41 cellular contexts compared by ENCODE assay signal in genomic region chr4:26947318-26947717, GRCh38.
"Had no signal": no experiment of that assay in that cellular context is flagged by ENCODE, and none has a peak within 500 bp of the region (broad histone marks: within the 10 kb centered on the region; RNA-seq: fewer than 3 reads in every experiment).

No MANE protein-coding gene starts in this region.

- ATAC-seq: activated CD4-positive, alpha-beta T cell treated with anti-CD3 and anti-CD28 coated beads for 36 hours; activated CD4-positive, CD25-positive, alpha-beta regulatory T cell treated with anti-CD3 and anti-CD28 coated beads, Interleukin-2, amount 50 U/mL, for 24 hours; activated CD8-positive, alpha-beta T cell treated with anti-CD3 and anti-CD28 coated beads, Interleukin-2, amount 10 ng/mL, durations not matched to agents 7 days and 5 days; activated naive CD4-positive, alpha-beta T cell treated with anti-CD3 and anti-CD28 coated beads, Interleukin-2, amount 50 U/mL, for 72 hours; activated T-cell treated with anti-CD3 and anti-CD28 coated beads, Interleukin-2, amount 50 U/mL, for 4 hours; activated T-cell treated with anti-CD3 and anti-CD28 coated beads, Interleukin-2, amount 50 U/mL, for 72 hours; activated T-helper 17 cell treated with anti-CD3 and anti-CD28 coated beads, Interleukin-2, amount 50 U/mL, for 72 hours; body of pancreas; WTC11 had no signal

- DNase-seq: activated CD4-positive, alpha-beta memory T cell treated with anti-CD3 and anti-CD28 coated beads, Interleukin-2, amount 10 ng/mL, durations not matched to agents 7 days and 5 days; activated CD4-positive, alpha-beta T cell treated with anti-CD3 and anti-CD28 coated beads for 1 hour; activated CD4-positive, alpha-beta T cell treated with anti-CD3 and anti-CD28 coated beads for 36 hours; activated CD4-positive, alpha-beta T cell treated with anti-CD3 and anti-CD28 coated beads for 48 hours; activated CD4-positive, alpha-beta T cell treated with anti-CD3 and anti-CD28 coated beads, Interleukin-2, amount 10 ng/mL, durations not matched to agents 7 days and 5 days; activated CD4-positive, alpha-beta T cell treated with anti-CD3 and anti-CD28 coated beads, Interleukin-2, amount 50 U/mL, for 48 hours; activated CD4-positive, CD25-positive, alpha-beta regulatory T cell; activated CD8-positive, alpha-beta memory T cell treated with anti-CD3 and anti-CD28 coated beads for 24 hours; activated CD8-positive, alpha-beta memory T cell treated with anti-CD3 and anti-CD28 coated beads, Interleukin-2, amount 50 U/mL, for 4 hours; activated CD8-positive, alpha-beta T cell treated with anti-CD3 and anti-CD28 coated beads, Interleukin-2, amount 10 ng/mL, durations not matched to agents 7 days and 5 days; activated effector memory CD4-positive, alpha-beta T cell treated with anti-CD3 and anti-CD28 coated beads, Interleukin-2, amount 50 U/mL, for 16 hours; activated gamma-delta T cell treated with Interleukin-2 at 50 U/mL for 16 hours; activated naive CD4-positive, alpha-beta T cell; activated naive CD4-positive, alpha-beta T cell treated with anti-CD3 and anti-CD28 coated beads for 36 hours; activated naive CD4-positive, alpha-beta T cell treated with anti-CD3 and anti-CD28 coated beads, Interleukin-2, amount 50 U/mL, for 16 hours; activated naive CD8-positive, alpha-beta T cell treated with anti-CD3 and anti-CD28 coated beads, Interleukin-2, amount 10 ng/mL, durations not matched to agents 7 days and 5 days; activated T-cell treated with anti-CD3 and anti-CD28 coated beads for 4 hours; activated T-cell treated with anti-CD3 and anti-CD28 coated beads, Interleukin-2, amount 50 U/mL, for 1 hour; activated T-cell treated with anti-CD3 and anti-CD28 coated beads, Interleukin-2, amount 50 U/mL, for 4 hours; activated T-cell treated with anti-CD3 and anti-CD28 coated beads, Interleukin-2, amount 50 U/mL, for 72 hours; adrenal gland; amniotic stem cell; aorta; body of pancreas; brain microvascular endothelial cell; central memory CD4-positive, alpha-beta T cell; SW 1271; T-helper 1 cell; T-helper 2 cell; T-helper 9 cell had no signal

- H3K9me3 ChIP-seq: body of pancreas had no signal

- H3K36me3 ChIP-seq: adrenal gland, brain microvascular endothelial cell, breast epithelium had no signal

- H3K27me3 Mint-ChIP-seq: activated CD4-positive, alpha-beta memory T cell treated with anti-CD3 and anti-CD28 coated beads, Interleukin-2, amount 10 ng/mL, durations not matched to agents 7 days and 5 days; activated CD4-positive, alpha-beta T cell treated with anti-CD3 and anti-CD28 coated beads for 36 hours; activated CD4-positive, alpha-beta T cell treated with anti-CD3 and anti-CD28 coated beads, Interleukin-2, amount 10 ng/mL, durations not matched to agents 7 days and 5 days; activated naive CD8-positive, alpha-beta T cell treated with anti-CD3 and anti-CD28 coated beads, Interleukin-2, amount 10 ng/mL, durations not matched to agents 7 days and 5 days; activated T-helper 17 cell treated with anti-CD3 and anti-CD28 coated beads, Interleukin-2, amount 50 U/mL, for 72 hours had no signal

- FAIRE-seq: astrocyte, TTC549 had no signal

- H3K27ac Mint-ChIP-seq: activated CD4-positive, alpha-beta memory T cell treated with anti-CD3 and anti-CD28 coated beads, Interleukin-2, amount 10 ng/mL, durations not matched to agents 7 days and 5 days; activated CD4-positive, alpha-beta T cell treated with anti-CD3 and anti-CD28 coated beads for 36 hours; activated CD4-positive, alpha-beta T cell treated with anti-CD3 and anti-CD28 coated beads, Interleukin-2, amount 10 ng/mL, durations not matched to agents 7 days and 5 days; activated CD8-positive, alpha-beta T cell treated with anti-CD3 and anti-CD28 coated beads, Interleukin-2, amount 10 ng/mL, durations not matched to agents 7 days and 5 days; activated naive CD4-positive, alpha-beta T cell treated with anti-CD3 and anti-CD28 coated beads for 36 hours; activated naive CD4-positive, alpha-beta T cell treated with anti-CD3 and anti-CD28 coated beads, Interleukin-2, amount 50 U/mL, for 72 hours; activated naive CD8-positive, alpha-beta T cell treated with anti-CD3 and anti-CD28 coated beads, Interleukin-2, amount 10 ng/mL, durations not matched to agents 7 days and 5 days; activated T-cell treated with anti-CD3 and anti-CD28 coated beads, Interleukin-2, amount 50 U/mL, for 72 hours; activated T-helper 1 cell treated with anti-CD3 and anti-CD28 coated beads, Interleukin-12 subunit alpha, Interleukin-12 subunit beta, Interleukin-2, Interleukin-4 antibody, amounts not matched to agents 30 ng/mL and 10 ng/mL and 1 ng/mL, durations not matched to agents 14 hours and 24 hours and 36 hours; activated T-helper 17 cell treated with anti-CD3 and anti-CD28 coated beads, Interleukin-2, amount 50 U/mL, for 72 hours; T-helper 1 cell treated with Interleukin-12 subunit alpha and Interleukin-12 subunit beta and Interleukin-4 antibody, amounts not matched to agents 30 μg/mL and 1 μg/mL, for 36 hours; T-helper 2 cell treated with Interferon-gamma antibody and Interleukin-4, amounts not matched to agents 5 μg/mL and 100 μg/mL, for 36 hours; WTC11 had no signal

- H3K4me1 ChIP-seq: adrenal gland, breast epithelium had no signal

- H3K4me3 ChIP-seq: adrenal gland, body of pancreas, breast epithelium had no signal

- H3K27me3 ChIP-seq: adrenal gland, body of pancreas, brain microvascular endothelial cell, breast epithelium had no signal

- H3K4me3 Mint-ChIP-seq: activated CD4-positive, alpha-beta memory T cell treated with anti-CD3 and anti-CD28 coated beads, Interleukin-2, amount 10 ng/mL, durations not matched to agents 7 days and 5 days; activated CD4-positive, alpha-beta T cell treated with anti-CD3 and anti-CD28 coated beads for 36 hours; activated CD4-positive, alpha-beta T cell treated with anti-CD3 and anti-CD28 coated beads, Interleukin-2, amount 10 ng/mL, durations not matched to agents 7 days and 5 days; activated CD8-positive, alpha-beta T cell treated with anti-CD3 and anti-CD28 coated beads, Interleukin-2, amount 10 ng/mL, durations not matched to agents 7 days and 5 days; activated naive CD4-positive, alpha-beta T cell treated with anti-CD3 and anti-CD28 coated beads for 36 hours; activated naive CD8-positive, alpha-beta T cell treated with anti-CD3 and anti-CD28 coated beads, Interleukin-2, amount 10 ng/mL, durations not matched to agents 7 days and 5 days; activated T-cell treated with anti-CD3 and anti-CD28 coated beads, Interleukin-2, amount 50 U/mL, for 4 hours; activated T-cell treated with anti-CD3 and anti-CD28 coated beads, Interleukin-2, amount 50 U/mL, for 72 hours; activated T-helper 1 cell treated with anti-CD3 and anti-CD28 coated beads, Interleukin-12 subunit alpha, Interleukin-12 subunit beta, Interleukin-2, Interleukin-4 antibody, amounts not matched to agents 30 ng/mL and 10 ng/mL and 1 ng/mL, durations not matched to agents 14 hours and 24 hours and 36 hours; activated T-helper 17 cell treated with anti-CD3 and anti-CD28 coated beads, Interleukin-2, amount 50 U/mL, for 72 hours; T-helper 1 cell treated with Interleukin-12 subunit alpha and Interleukin-12 subunit beta and Interleukin-4 antibody, amounts not matched to agents 30 μg/mL and 1 μg/mL, for 36 hours; T-helper 2 cell treated with Interferon-gamma antibody and Interleukin-4, amounts not matched to agents 5 μg/mL and 100 μg/mL, for 36 hours; WTC11 had no signal

- H3K27ac ChIP-seq: adrenal gland, body of pancreas, brain microvascular endothelial cell, breast epithelium, VCaP had no signal
